In the genomic region with DNA sequence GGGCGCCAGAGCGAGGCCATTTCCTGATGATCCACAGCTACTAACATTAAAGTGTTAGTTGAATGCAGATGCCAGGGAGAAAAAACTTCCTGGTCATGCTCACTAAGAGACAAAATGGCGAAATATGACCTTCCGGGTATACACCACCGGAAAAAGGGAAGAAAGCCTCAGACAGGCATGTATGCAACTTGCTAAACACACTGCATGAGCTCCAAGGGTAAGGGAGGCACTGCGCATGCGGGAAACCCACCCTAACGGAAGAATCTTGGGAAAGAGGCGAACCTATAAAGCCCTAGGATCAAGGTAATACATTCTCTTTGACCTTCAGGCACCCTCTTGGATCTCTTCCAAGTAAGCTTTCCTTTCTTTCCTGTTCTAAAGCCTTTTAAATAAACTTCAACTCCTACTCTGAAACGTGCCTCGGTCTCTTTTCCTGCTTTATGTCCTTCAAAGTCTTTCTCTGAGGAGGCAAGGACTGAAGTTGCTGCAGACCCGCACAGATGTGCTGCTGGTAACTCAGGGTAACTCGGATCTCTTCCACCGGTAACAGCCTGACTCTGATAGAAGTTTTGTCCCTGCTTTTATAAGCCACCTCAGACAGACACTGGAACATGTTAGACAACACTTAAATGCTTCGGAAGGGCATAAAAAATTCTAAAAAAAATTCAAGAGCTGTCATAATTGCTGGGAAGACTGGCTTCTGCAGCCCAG, we compare ENCODE assay signal across 19 cellular contexts.
"Had no signal": no experiment of that assay in that cellular context is flagged by ENCODE, and none has a peak within 500 bp of the region (broad histone marks: within the 10 kb centered on the region; RNA-seq: fewer than 3 reads in every experiment).

No MANE protein-coding gene starts in this region.

- H3K4me3 Mint-ChIP-seq: activated naive CD8-positive, alpha-beta T cell treated with anti-CD3 and anti-CD28 coated beads for 36 hours; activated T-helper 17 cell treated with anti-CD3 and anti-CD28 coated beads, Interleukin-2, amount 50 U/mL, for 72 hours; central memory CD8-positive, alpha-beta T cell; naive thymus-derived CD8-positive, alpha-beta T cell had no signal

- H3K9me3 Mint-ChIP-seq: activated naive CD8-positive, alpha-beta T cell treated with anti-CD3 and anti-CD28 coated beads for 36 hours; activated T-helper 17 cell treated with anti-CD3 and anti-CD28 coated beads, Interleukin-2, amount 50 U/mL, for 72 hours; central memory CD8-positive, alpha-beta T cell; naive thymus-derived CD8-positive, alpha-beta T cell had no signal

- FAIRE-seq: islet of Langerhans, TTC549, urothelium cell line had no signal

- H3K27me3 Mint-ChIP-seq: activated naive CD8-positive, alpha-beta T cell treated with anti-CD3 and anti-CD28 coated beads for 36 hours; activated T-helper 17 cell treated with anti-CD3 and anti-CD28 coated beads, Interleukin-2, amount 50 U/mL, for 72 hours; central memory CD8-positive, alpha-beta T cell; naive thymus-derived CD8-positive, alpha-beta T cell; progenitor cell of endocrine pancreas had no signal

- DNase-seq: activated naive CD8-positive, alpha-beta T cell treated with anti-CD3 and anti-CD28 coated beads for 36 hours; activated T-cell treated with anti-CD3 and anti-CD28 coated beads, Interleukin-2, amount 50 U/mL, for 1 hour; colonic mucosa; heart left ventricle; left ventricle myocardium superior; naive thymus-derived CD8-positive, alpha-beta T cell; retina; stimulated activated CD4-positive, alpha-beta T cell treated with anti-CD3 and anti-CD28 coated beads, Interleukin-12 subunit alpha, Interleukin-12 subunit beta, amount 100 ng/mL, for 4 hours; stimulated activated CD4-positive, alpha-beta T cell treated with anti-CD3 and anti-CD28 coated beads, Interleukin-4, amount 100 ng/mL, for 4 hours; stimulated activated naive CD8-positive, alpha-beta T cell treated with anti-CD3 and anti-CD28 coated beads, Interleukin-15, Interleukin-2, amounts not matched to agents 100 U/mL and 50 U/mL, for 24 hours; substantia nigra; tibial artery had no signal

- H3K9me3 ChIP-seq: breast epithelium, colonic mucosa, heart left ventricle, tibial artery had no signal

- H3K4me3 ChIP-seq: breast epithelium, colonic mucosa, heart left ventricle, tibial artery had no signal

- H3K36me3 ChIP-seq: breast epithelium, colonic mucosa had no signal

- H3K4me1 Mint-ChIP-seq: activated naive CD8-positive, alpha-beta T cell treated with anti-CD3 and anti-CD28 coated beads for 36 hours; activated T-helper 17 cell treated with anti-CD3 and anti-CD28 coated beads, Interleukin-2, amount 50 U/mL, for 72 hours; central memory CD8-positive, alpha-beta T cell; naive thymus-derived CD8-positive, alpha-beta T cell had no signal

- H3K27me3 ChIP-seq: breast epithelium, colonic mucosa, heart left ventricle, tibial artery had no signal

- H3K27ac ChIP-seq: breast epithelium, colonic mucosa, heart left ventricle, tibial artery had no signal

- H3K27ac Mint-ChIP-seq: activated naive CD8-positive, alpha-beta T cell treated with anti-CD3 and anti-CD28 coated beads for 36 hours; activated T-helper 17 cell treated with anti-CD3 and anti-CD28 coated beads, Interleukin-2, amount 50 U/mL, for 72 hours; naive thymus-derived CD8-positive, alpha-beta T cell; progenitor cell of endocrine pancreas had no signal

- H3K4me1 ChIP-seq: breast epithelium, colonic mucosa, tibial artery had no signal
